26 cellular contexts compared by ENCODE assay signal in genomic region chr5:170341545-170341944, GRCh38. TPM values are rescaled to one million over a fixed set of nuclear protein-coding genes. Genes with fewer than 3 reads are reported as not detected.
"Had no signal": no experiment of that assay in that cellular context is flagged by ENCODE, and none has a peak within 500 bp of the region (broad histone marks: within the 10 kb centered on the region; RNA-seq: fewer than 3 reads in every experiment).

No MANE protein-coding gene starts in this region.

- H3K4me1 ChIP-seq: esophagus squamous epithelium had no signal

- DNase-seq: activated CD4-positive, alpha-beta memory T cell treated with anti-CD3 and anti-CD28 coated beads for 36 hours; activated CD4-positive, alpha-beta T cell treated with anti-CD3 and anti-CD28 coated beads for 36 hours; activated CD4-positive, alpha-beta T cell treated with anti-CD3 and anti-CD28 coated beads, Interleukin-2, amount 10 ng/mL, durations not matched to agents 24 days and 14 days; activated CD4-positive, CD25-positive, alpha-beta regulatory T cell; activated CD4-positive, CD25-positive, alpha-beta regulatory T cell treated with anti-CD3 and anti-CD28 coated beads, Interleukin-2, amount 50 U/mL, for 72 hours; activated CD8-positive, alpha-beta memory T cell treated with anti-CD3 and anti-CD28 coated beads, Interleukin-2, amount 50 U/mL, for 48 hours; activated effector memory CD4-positive, alpha-beta T cell treated with Interleukin-2 at 50 U/mL for 16 hours; activated gamma-delta T cell treated with Interleukin-2 at 50 U/mL for 16 hours; activated naive CD4-positive, alpha-beta T cell treated with anti-CD3 and anti-CD28 coated beads, Interleukin-2, amount 50 U/mL, for 16 hours; activated naive CD4-positive, alpha-beta T cell treated with Interleukin-2 at 50 U/mL for 16 hours; activated T-cell treated with anti-CD3 and anti-CD28 coated beads, Interleukin-2, amount 50 U/mL, for 4 hours; amniotic stem cell; anterior cingulate cortex; brain microvascular endothelial cell; dorsolateral prefrontal cortex; effector memory CD4-positive, alpha-beta T cell; esophagus squamous epithelium; head of caudate nucleus; hippocampal formation had no signal

- ATAC-seq: activated CD4-positive, alpha-beta T cell treated with anti-CD3 and anti-CD28 coated beads for 36 hours; activated T-cell treated with anti-CD3 and anti-CD28 coated beads, Interleukin-2, amount 50 U/mL, for 4 hours; activated T-helper 17 cell treated with anti-CD3 and anti-CD28 coated beads, Interleukin-2, amount 50 U/mL, for 72 hours had no signal

- H3K36me3 ChIP-seq: brain microvascular endothelial cell, esophagus squamous epithelium had no signal

- H3K4me3 ChIP-seq: coronary artery, dorsolateral prefrontal cortex, esophagus squamous epithelium had no signal

- H3K9me3 ChIP-seq: esophagus squamous epithelium had no signal

- H3K27ac ChIP-seq: brain microvascular endothelial cell, coronary artery, dorsolateral prefrontal cortex, esophagus squamous epithelium had no signal

- H3K27me3 ChIP-seq: brain microvascular endothelial cell had no signal

- FAIRE-seq: astrocyte, bronchial epithelial cell, frontal cortex had no signal

RNA-seq across cellular contexts. Expression of gene LCP2, which starts 44.0 kb away (rescaled TPM):
- total RNA-seq: bronchial epithelial cell, fibroblast of lung, fibroblast of villous mesenchyme had no signal
- polyA plus RNA-seq: fibroblast of lung had no signal

RNA-seq across cellular contexts. Expression of gene KCNMB1, which starts 47.6 kb away (rescaled TPM):
- total RNA-seq: activated CD4-positive, alpha-beta memory T cell treated with anti-CD3 and anti-CD28 coated beads for 36 hours; activated CD4-positive, alpha-beta T cell treated with anti-CD3 and anti-CD28 coated beads for 36 hours; activated CD4-positive, alpha-beta T cell treated with anti-CD3 and anti-CD28 coated beads, Interleukin-2, amount 10 ng/mL, durations not matched to agents 24 days and 14 days; activated T-helper 17 cell treated with anti-CD3 and anti-CD28 coated beads, Interleukin-2, amount 50 U/mL, for 72 hours; bronchial epithelial cell; fibroblast of lung; fibroblast of villous mesenchyme had no signal
- polyA plus RNA-seq: fibroblast of lung had no signal
